15 cellular contexts compared by ENCODE assay signal in genomic region chr2:131036696-131037397, GRCh38.
"Had no signal": no experiment of that assay in that cellular context is flagged by ENCODE, and none has a peak within 500 bp of the region (broad histone marks: within the 10 kb centered on the region; RNA-seq: fewer than 3 reads in every experiment).

No MANE protein-coding gene starts in this region.

- ATAC-seq: mucosa of descending colon; stimulated activated naive CD8-positive, alpha-beta T cell treated with anti-CD3 and anti-CD28 coated beads, Interleukin-15, amount 100 ng/mL, for 72 hours had no signal

- H3K4me3 Mint-ChIP-seq: activated naive CD8-positive, alpha-beta T cell treated with anti-CD3 and anti-CD28 coated beads, Interleukin-2, amount 10 ng/mL, durations not matched to agents 7 days and 5 days had no signal

- H3K27ac ChIP-seq: cardiac muscle cell, left ventricle myocardium inferior, VCaP had no signal

- DNase-seq: activated CD4-positive, alpha-beta T cell treated with anti-CD3 and anti-CD28 coated beads, Interleukin-2, amount 50 U/mL, for 1 hour; activated CD4-positive, CD25-positive, alpha-beta regulatory T cell treated with anti-CD3 and anti-CD28 coated beads, Interleukin-2, amount 50 U/mL, for 72 hours; activated naive CD4-positive, alpha-beta T cell; activated naive CD8-positive, alpha-beta T cell treated with anti-CD3 and anti-CD28 coated beads, Interleukin-2, amount 10 ng/mL, durations not matched to agents 7 days and 5 days; amygdala; erythroblast; foreskin melanocyte; left ventricle myocardium inferior; mucosa of descending colon; naive B cell; stimulated activated naive CD8-positive, alpha-beta T cell treated with anti-CD3 and anti-CD28 coated beads, Interleukin-15, amount 100 ng/mL, for 72 hours; T-helper 2 cell; upper lobe of left lung had no signal

- H3K9me3 ChIP-seq: left ventricle myocardium inferior, mucosa of descending colon, upper lobe of left lung had no signal

- H3K9me3 Mint-ChIP-seq: activated naive CD8-positive, alpha-beta T cell treated with anti-CD3 and anti-CD28 coated beads, Interleukin-2, amount 10 ng/mL, durations not matched to agents 7 days and 5 days; naive B cell; stimulated activated naive CD8-positive, alpha-beta T cell treated with anti-CD3 and anti-CD28 coated beads, Interleukin-15, amount 100 ng/mL, for 72 hours had no signal

- H3K27ac Mint-ChIP-seq: activated naive CD8-positive, alpha-beta T cell treated with anti-CD3 and anti-CD28 coated beads, Interleukin-2, amount 10 ng/mL, durations not matched to agents 7 days and 5 days; naive B cell; stimulated activated naive CD8-positive, alpha-beta T cell treated with anti-CD3 and anti-CD28 coated beads, Interleukin-15, amount 100 ng/mL, for 72 hours had no signal

- H3K36me3 ChIP-seq: cardiac muscle cell, left ventricle myocardium inferior, upper lobe of left lung had no signal

- H3K36me3 Mint-ChIP-seq: naive B cell had no signal

- H3K4me3 ChIP-seq: cardiac muscle cell, left ventricle myocardium inferior, mucosa of descending colon, upper lobe of left lung had no signal
